In the genomic region with DNA sequence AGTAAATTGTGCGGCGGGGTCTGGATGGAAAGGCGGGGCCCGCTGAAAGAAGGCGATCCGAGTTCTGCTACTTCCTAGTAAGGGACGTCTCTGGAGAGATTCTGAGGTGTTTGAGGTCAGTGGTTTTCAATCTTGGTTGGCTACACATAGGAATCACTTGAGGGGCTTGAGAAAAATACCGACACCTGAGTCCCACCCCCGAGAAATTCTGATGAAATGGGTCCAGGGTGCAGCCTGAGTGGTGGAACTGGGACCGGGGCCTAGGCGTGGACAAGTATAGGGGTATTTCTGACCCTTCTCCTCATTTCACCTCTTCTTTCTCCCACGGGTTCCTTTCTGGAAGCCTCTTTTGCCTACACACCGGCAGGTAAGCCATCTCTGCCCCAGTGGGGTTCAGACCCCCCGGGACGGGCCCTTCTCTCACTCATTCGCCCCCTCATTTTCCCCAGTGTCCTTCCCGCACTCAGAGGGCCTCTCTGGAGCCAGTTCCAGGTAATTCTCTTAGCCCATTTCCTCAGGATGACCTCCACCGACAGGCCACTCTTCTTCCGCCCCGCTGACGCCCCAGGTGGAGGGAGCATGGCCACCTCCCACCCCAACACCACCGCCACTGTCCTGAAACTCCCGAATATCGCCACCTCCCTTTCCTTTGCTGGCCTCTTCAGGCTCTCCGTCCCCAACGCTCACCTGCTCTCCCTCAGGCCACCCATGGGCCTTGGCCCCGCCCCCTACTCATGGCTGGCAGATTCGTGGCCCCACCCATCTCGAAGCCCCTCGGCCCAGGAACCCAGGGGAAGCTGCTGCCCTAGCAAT, we compare ENCODE assay signal across 8 cellular contexts. TPM values are rescaled to one million over a fixed set of nuclear protein-coding genes. Genes with fewer than 3 reads are reported as not detected.
A peak's percentile ranks its signal among the peaks of the same experiment; 100 is the strongest.
DNase-seq lines count a peak whose midpoint lies in the region; ATAC-seq and TF ChIP-seq lines count a peak whose summit lies in the region.

No MANE protein-coding gene starts in this region.

- no peak for DNase-seq in activated CD8-positive, alpha-beta T cell treated with anti-CD3 and anti-CD28 coated beads, Interleukin-2, amount 10 ng/mL, durations not matched to agents 7 days and 5 days
- DNase-seq in smooth muscle cell (lab: John Stamatoyannopoulos, UW; ENCODE audit: unreplicated experiment) (no peak), NCI-H2081 (lab: John Stamatoyannopoulos, UW) (no peak)

- peaks cover 34% of the 10 kb centered on the region for H3K27me3 Mint-ChIP-seq in activated CD8-positive, alpha-beta T cell treated with anti-CD3 and anti-CD28 coated beads, Interleukin-2, amount 10 ng/mL, durations not matched to agents 7 days and 5 days (ENCODE audit: low read depth)

- peak overlapping the region; percentile 67 for H2AFZ ChIP-seq in smooth muscle cell (ENCODE audit: low read depth)

- ATAC-seq in activated CD8-positive, alpha-beta T cell treated with anti-CD3 and anti-CD28 coated beads, Interleukin-2, amount 10 ng/mL, durations not matched to agents 7 days and 5 days = no peak
- no peak for ATAC-seq in GM18498 (IDR thresholded peaks at IDR 0.05; ENCODE audit: unreplicated experiment)
- ATAC-seq in GM19467 (IDR thresholded peaks at IDR 0.05; ENCODE audit: unreplicated experiment) = no peak
- ATAC-seq in GM21526 (IDR thresholded peaks at IDR 0.05; ENCODE audit: low FRiP score, unreplicated experiment) = no peak

- H3K36me3 Mint-ChIP-seq in activated CD8-positive, alpha-beta T cell treated with anti-CD3 and anti-CD28 coated beads, Interleukin-2, amount 10 ng/mL, durations not matched to agents 7 days and 5 days (ENCODE audit: low read depth) = no peaks in the 10 kb centered on the region

- H3K27ac ChIP-seq in HEK293 (ENCODE audit: extremely low read depth, low read depth, low read length) (peak overlapping the region; percentile 57; the same call in 1 of the 2 replicates), smooth muscle cell (ENCODE audit: low read depth) (no peak overlapping the region)

- peak overlapping the region; percentile 84 for H3K4me3 Mint-ChIP-seq in activated CD8-positive, alpha-beta T cell treated with anti-CD3 and anti-CD28 coated beads, Interleukin-2, amount 10 ng/mL, durations not matched to agents 7 days and 5 days

- no peaks in the 10 kb centered on the region for H3K9me3 Mint-ChIP-seq in activated CD8-positive, alpha-beta T cell treated with anti-CD3 and anti-CD28 coated beads, Interleukin-2, amount 10 ng/mL, durations not matched to agents 7 days and 5 days (ENCODE audit: insufficient read depth)

- TF ChIP-seq CTCF in HEK293 (tag by site-specific recombination; IDR thresholded peaks at IDR 0.05) (no peak), smooth muscle cell (IDR thresholded peaks at IDR 0.05; ENCODE audit: borderline replicate concordance, insufficient read depth, poor library complexity, severe bottlenecking) (no peak)

- no peaks in the 10 kb centered on the region for H3K36me3 ChIP-seq in HEK293 (ENCODE audit: control insufficient read depth in 2 of 2, insufficient read depth in 1 of 2, low read length in 2 of 2)
- H3K36me3 ChIP-seq in smooth muscle cell (ENCODE audit: low read depth) = no peaks in the 10 kb centered on the region

- H3K4me3 ChIP-seq in HEK293 (ENCODE audit: low read depth, low read length) (peak overlapping the region; percentile 49), iPS-11a (ENCODE audit: low read depth, low read length) (peak overlapping the region; percentile 66), smooth muscle cell (peak overlapping the region; percentile 59)

- no peaks in the 10 kb centered on the region for H3K4me1 ChIP-seq in HEK293 (ENCODE audit: control insufficient read depth, insufficient read depth, low read length)
- no peaks in the 10 kb centered on the region for H3K4me1 ChIP-seq in smooth muscle cell (ENCODE audit: low read depth)

- H3K9me3 ChIP-seq in HEK293 (ENCODE audit: control insufficient read depth, insufficient read depth, low read depth, low read length) (no peaks in the 10 kb centered on the region), smooth muscle cell (replicated peaks; ENCODE audit: low read depth) (no peaks in the 10 kb centered on the region)

- 51% methylated on average over 29 of the region's 30 CpGs for WGBS in smooth muscle cell (ENCODE audit: low lambda C conversion rate)

- POLR2A ChIA-PET in HEK293 (lab: Yijun Ruan, JAX) = interaction anchor here (0.5 to 1.5 kb wide), 19 partner anchors 8 to 254 kb away, joined by 3 to 18 read pairs (median 4); partner anchors contain the start of genes CCDC15, ROBO3, ROBO4 and TBRG1
- POLR2A ChIA-PET in activated CD8-positive, alpha-beta T cell treated with anti-CD3 and anti-CD28 coated beads, Interleukin-2, amount 10 ng/mL, durations not matched to agents 7 days and 5 days (lab: Charles Lee) = interaction anchor here (0.8 to 1.2 kb wide), 6 partner anchors 11 to 254 kb away, joined by 3 to 9 read pairs (median 4); partner anchors contain the start of genes CCDC15 and TBRG1

- peaks cover 40% of the 10 kb centered on the region for H3K27me3 ChIP-seq in smooth muscle cell (ENCODE audit: low read depth)

- no peak overlapping the region for H3K9ac ChIP-seq in smooth muscle cell (ENCODE audit: low read depth)

- peaks cover 24% of the 10 kb centered on the region for H3K4me1 Mint-ChIP-seq in activated CD8-positive, alpha-beta T cell treated with anti-CD3 and anti-CD28 coated beads, Interleukin-2, amount 10 ng/mL, durations not matched to agents 7 days and 5 days (ENCODE audit: low read depth)

- no peaks in the 10 kb centered on the region for H3K79me2 ChIP-seq in smooth muscle cell (ENCODE audit: low read depth)

- peak overlapping the region; percentile 93 for H3K27ac Mint-ChIP-seq in activated CD8-positive, alpha-beta T cell treated with anti-CD3 and anti-CD28 coated beads, Interleukin-2, amount 10 ng/mL, durations not matched to agents 7 days and 5 days

- no peaks in the 10 kb centered on the region for H3F3A ChIP-seq in smooth muscle cell (ENCODE audit: low read depth)

- peak overlapping the region; percentile 81 for H3K4me2 ChIP-seq in smooth muscle cell

- CTCF ChIA-PET in HEK293 (lab: Yijun Ruan, JAX) = interaction anchor here (0.6 to 1.8 kb wide), 36 partner anchors 11 to 1684 kb away, joined by 3 to 34 read pairs (median 4); partner anchors contain the start of genes HEPN1, ROBO3 and ROBO4
- CTCF ChIA-PET in activated CD8-positive, alpha-beta T cell treated with anti-CD3 and anti-CD28 coated beads, Interleukin-2, amount 10 ng/mL, durations not matched to agents 7 days and 5 days (lab: Charles Lee) = interaction anchor here (0.6 to 2.1 kb wide), 47 partner anchors 10 to 279 kb away, joined by 3 to 21 read pairs (median 5); partner anchors contain the start of genes CCDC15, HEPACAM, ROBO3 and ROBO4

- no peaks in the 10 kb centered on the region for H4K20me1 ChIP-seq in smooth muscle cell (ENCODE audit: low read depth)

TF ChIP-seq in HEK293, 187 proteins besides CTCF, POLR2A, EP300 and RAD21:
- no peak for TF ChIP-seq ZNF341 (tag by site-specific recombination; IDR thresholded peaks at IDR 0.05; ENCODE audit: low read depth)
- peak; percentile 51 for TF ChIP-seq SP3 (tag by site-specific recombination; IDR thresholded peaks at IDR 0.05)
- no peak for TF ChIP-seq ZNF560 (tag by site-specific recombination; IDR thresholded peaks at IDR 0.05; ENCODE audit: borderline replicate concordance)

RNA-seq across cellular contexts. Expression of gene ROBO3, which starts 11.8 kb away (rescaled TPM):
- 10 to 100 TPM in 1 of 2 experiments, 1 to 10 TPM in 1; 9.4 to 10.5 TPM for total RNA-seq in activated CD8-positive, alpha-beta T cell treated with anti-CD3 and anti-CD28 coated beads, Interleukin-2, amount 10 ng/mL, durations not matched to agents 7 days and 5 days
- total RNA-seq in smooth muscle cell = 8.9 and 10.4 TPM in 2 replicates
- 10.8 and 12.8 TPM in 2 replicates for polyA plus RNA-seq in smooth muscle cell

RNA-seq across cellular contexts. Expression of gene ROBO4, which starts 20.6 kb away (rescaled TPM):
- under 1 TPM in 1 of 2 experiments, not detected in 1; 0.05 TPM for total RNA-seq in activated CD8-positive, alpha-beta T cell treated with anti-CD3 and anti-CD28 coated beads, Interleukin-2, amount 10 ng/mL, durations not matched to agents 7 days and 5 days
- total RNA-seq in smooth muscle cell = not detected in 2 replicates
- 0.06 and 0.40 TPM in 2 replicates for polyA plus RNA-seq in smooth muscle cell

RNA-seq across cellular contexts. Expression of gene HEPN1, which starts 42.0 kb away (rescaled TPM):
- total RNA-seq in activated CD8-positive, alpha-beta T cell treated with anti-CD3 and anti-CD28 coated beads, Interleukin-2, amount 10 ng/mL, durations not matched to agents 7 days and 5 days = not detected
- not detected in 2 replicates for total RNA-seq in smooth muscle cell
- polyA plus RNA-seq in smooth muscle cell = not detected in 2 replicates

RNA-seq across cellular contexts. Expression of gene HEPACAM, which starts 58.8 kb away (rescaled TPM):
- total RNA-seq in activated CD8-positive, alpha-beta T cell treated with anti-CD3 and anti-CD28 coated beads, Interleukin-2, amount 10 ng/mL, durations not matched to agents 7 days and 5 days = not detected
- not detected in 2 replicates for total RNA-seq in smooth muscle cell
- not detected in 2 replicates for polyA plus RNA-seq in smooth muscle cell
